In the genomic region with DNA sequence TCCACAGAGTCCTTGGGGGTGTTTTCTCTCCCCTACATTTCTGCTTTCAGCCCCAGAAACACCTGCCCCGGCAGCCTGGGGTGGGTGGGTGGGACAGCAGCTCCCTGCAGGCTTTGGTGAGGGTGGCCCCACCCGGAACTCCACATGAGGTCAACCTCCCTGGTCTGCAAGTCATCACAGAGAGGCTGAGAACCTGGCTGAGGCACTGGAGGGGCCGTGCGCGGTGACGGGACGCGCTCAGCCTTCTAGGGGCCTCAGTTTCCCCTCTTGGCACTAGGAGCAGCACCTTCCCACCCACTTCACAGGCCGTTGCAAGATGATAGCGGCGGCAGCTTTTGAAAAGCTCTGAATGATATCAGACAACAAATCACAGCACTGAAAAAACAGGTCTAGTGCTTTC, we compare ENCODE assay signal across 27 cellular contexts.
"Had no signal": no experiment of that assay in that cellular context is flagged by ENCODE, and none has a peak within 500 bp of the region (broad histone marks: within the 10 kb centered on the region; RNA-seq: fewer than 3 reads in every experiment).

No MANE protein-coding gene starts in this region.

- ATAC-seq: activated T-cell treated with anti-CD3 and anti-CD28 coated beads, Interleukin-2, amount 50 U/mL, for 4 hours; activated T-helper 17 cell treated with anti-CD3 and anti-CD28 coated beads, Interleukin-2, amount 50 U/mL, for 72 hours; esophagus mucosa; foreskin keratinocyte; gastrocnemius medialis; heart right ventricle had no signal

- H3K27me3 ChIP-seq: brain microvascular endothelial cell, foreskin keratinocyte, heart right ventricle, hepatocyte had no signal

- DNase-seq: activated CD4-positive, alpha-beta T cell treated with anti-CD3 and anti-CD28 coated beads for 1 hour; activated CD4-positive, alpha-beta T cell treated with anti-CD3 and anti-CD28 coated beads for 4 hours; activated CD4-positive, alpha-beta T cell treated with anti-CD3 and anti-CD28 coated beads, Interleukin-2, amount 10 ng/mL, durations not matched to agents 7 days and 5 days; activated CD4-positive, alpha-beta T cell treated with anti-CD3 and anti-CD28 coated beads, Interleukin-2, amount 50 U/mL, for 4 hours; activated CD8-positive, alpha-beta memory T cell treated with anti-CD3 and anti-CD28 coated beads for 24 hours; activated CD8-positive, alpha-beta T cell treated with anti-CD3 and anti-CD28 coated beads for 36 hours; activated effector memory CD4-positive, alpha-beta T cell treated with Interleukin-2 at 50 U/mL for 16 hours; activated gamma-delta T cell treated with Interleukin-2 at 50 U/mL for 16 hours; activated naive CD4-positive, alpha-beta T cell treated with anti-CD3 and anti-CD28 coated beads, Interleukin-2, amount 50 U/mL, for 16 hours; activated naive CD4-positive, alpha-beta T cell treated with Interleukin-2 at 50 U/mL for 16 hours; activated T-cell treated with anti-CD3 and anti-CD28 coated beads, Interleukin-2, amount 50 U/mL, for 4 hours; amniotic stem cell; anterior cingulate cortex; brain microvascular endothelial cell; dorsolateral prefrontal cortex; effector memory CD4-positive, alpha-beta T cell; foreskin keratinocyte; gastrocnemius medialis; heart right ventricle; T-helper 17 cell; T1000 had no signal

- H3K4me3 ChIP-seq: coronary artery, dorsolateral prefrontal cortex, gastrocnemius medialis, heart right ventricle, hepatocyte had no signal

- H2AFZ ChIP-seq: hepatocyte had no signal

- FAIRE-seq: astrocyte, bronchial epithelial cell had no signal

- H3K4me1 ChIP-seq: foreskin keratinocyte, gastrocnemius medialis had no signal

- H3K79me2 ChIP-seq: hepatocyte had no signal

- H3K27ac ChIP-seq: brain microvascular endothelial cell, coronary artery, dorsolateral prefrontal cortex, foreskin keratinocyte, gastrocnemius medialis, heart right ventricle, hepatocyte had no signal

- H3K9me3 ChIP-seq: gastrocnemius medialis, heart right ventricle had no signal

- H3K36me3 ChIP-seq: brain microvascular endothelial cell, gastrocnemius medialis, heart right ventricle had no signal

- H3K4me2 ChIP-seq: hepatocyte had no signal
